Comparison of ENCODE assay signal across 8 cellular contexts in genomic region chr1:203291201-203292096, GRCh38. TPM values are rescaled to one million over a fixed set of nuclear protein-coding genes. Genes with fewer than 3 reads are reported as not detected.
DNase-seq lines count a peak whose midpoint lies in the region; ATAC-seq and TF ChIP-seq lines count a peak whose summit lies in the region.

No MANE protein-coding gene starts in this region.

- ATAC-seq in GM19455 (IDR thresholded peaks at IDR 0.05; ENCODE audit: unreplicated experiment) = no peak
- ATAC-seq in HG03520 (IDR thresholded peaks at IDR 0.05; ENCODE audit: unreplicated experiment) = no peak

- TF ChIP-seq EP300 in esophagus muscularis mucosa (IDR thresholded peaks at IDR 0.05) = no peak

- intact Hi-C loops in esophagus muscularis mucosa (cut with DNase I) (no loop called here), posterior vena cava (cut with DNase I) (no loop called here)

- no peaks in the 10 kb centered on the region for H3K27me3 ChIP-seq in esophagus muscularis mucosa

- no peaks in the 10 kb centered on the region for H3K9me3 ChIP-seq in esophagus muscularis mucosa

- H3K4me1 ChIP-seq in esophagus muscularis mucosa = peaks cover 49 to 55% (median 52%) of the 10 kb centered on the region in 4 donors

- no peaks in the 10 kb centered on the region for H3K36me3 ChIP-seq in esophagus muscularis mucosa

- TF ChIP-seq CTCF in esophagus muscularis mucosa (IDR thresholded peaks at IDR 0.05) = no peak

- no peak for TF ChIP-seq POLR2A in esophagus muscularis mucosa (IDR thresholded peaks at IDR 0.05; ENCODE audit: low read depth)

- DNase-seq in Caki2 (ENCODE audit: low read depth) = peak; percentile 46
- DNase-seq in NCI-H510A (lab: John Stamatoyannopoulos, UW) = peak; percentile 81
- DNase-seq in esophagus muscularis mucosa (ENCODE audit: extremely low spot score) = no peak
- DNase-seq in posterior vena cava (ENCODE audit: low spot score) = peak; percentile 81
- DNase-seq in NCI-H446 treated with DMSO at 0.1 percent for 48 hours (lab: John Stamatoyannopoulos, UW) = no peak
- no peak for DNase-seq in HPDE6-E6E7 (ENCODE audit: extremely low spot score)

- H3K27ac ChIP-seq in esophagus muscularis mucosa (replicated peaks in 1 of 4) = peak overlapping the region; percentile 88 to 97 (median 91)

- H3K4me3 ChIP-seq in esophagus muscularis mucosa = peak overlapping the region in 1 of 4 donors; percentile 51

- in situ Hi-C loops in Caki2 (cut with HindIII; ENCODE audit: low pct_unique_long_range_greater_than_20kb, low sequenced_read_pairs) = no loop called here

- WGBS in esophagus muscularis mucosa = 77% methylated on average over 17 of the region's 17 CpGs

RNA-seq across cellular contexts. Expression of gene BTG2, which starts 13.9 kb away (rescaled TPM):
- total RNA-seq in Caki2 (2014; rRNA removed; shearing (Covaris generic); ENCODE audit: low replicate concordance) = 16.1 and 18.2 TPM in 2 replicates
- total RNA-seq in esophagus muscularis mucosa = 100 to 1,000 TPM in 3 of 4 donors, 10 to 100 TPM in 1; 67.7 to 656 (median 159) TPM
- total RNA-seq in posterior vena cava = 100 to 1,000 TPM in 1 of 2 donors, 10 to 100 TPM in 1; 64.7 to 153 TPM

RNA-seq across cellular contexts. Expression of gene FMOD, which starts 59.5 kb away (rescaled TPM):
- total RNA-seq in Caki2 (2014; rRNA removed; shearing (Covaris generic); ENCODE audit: low replicate concordance) = not detected in 2 replicates
- total RNA-seq in esophagus muscularis mucosa (10 to 100 TPM; 24.5 to 36.8 (median 33.8) TPM), posterior vena cava (100 to 1,000 TPM; 102 to 216 TPM)

Comparison
In these comparisons a context has a peak if more than half of its experiments do, and no peak if none do; other contexts are left out.
1. DNase-seq: peak in Caki2 (single experiment), NCI-H510A (single experiment) and posterior vena cava (single experiment); none in esophagus muscularis mucosa (single experiment), NCI-H446 treated with DMSO at 0.1 percent for 48 hours (single experiment) and HPDE6-E6E7 (single experiment).
2. RNA of gene FMOD, which starts 59.5 kb away (total RNA-seq): 102 to 216 TPM in posterior vena cava and 24.5 to 36.8 TPM in esophagus muscularis mucosa; not detected in Caki2; every median in the first group is over 10 times any median in the second.